In the genomic region with DNA sequence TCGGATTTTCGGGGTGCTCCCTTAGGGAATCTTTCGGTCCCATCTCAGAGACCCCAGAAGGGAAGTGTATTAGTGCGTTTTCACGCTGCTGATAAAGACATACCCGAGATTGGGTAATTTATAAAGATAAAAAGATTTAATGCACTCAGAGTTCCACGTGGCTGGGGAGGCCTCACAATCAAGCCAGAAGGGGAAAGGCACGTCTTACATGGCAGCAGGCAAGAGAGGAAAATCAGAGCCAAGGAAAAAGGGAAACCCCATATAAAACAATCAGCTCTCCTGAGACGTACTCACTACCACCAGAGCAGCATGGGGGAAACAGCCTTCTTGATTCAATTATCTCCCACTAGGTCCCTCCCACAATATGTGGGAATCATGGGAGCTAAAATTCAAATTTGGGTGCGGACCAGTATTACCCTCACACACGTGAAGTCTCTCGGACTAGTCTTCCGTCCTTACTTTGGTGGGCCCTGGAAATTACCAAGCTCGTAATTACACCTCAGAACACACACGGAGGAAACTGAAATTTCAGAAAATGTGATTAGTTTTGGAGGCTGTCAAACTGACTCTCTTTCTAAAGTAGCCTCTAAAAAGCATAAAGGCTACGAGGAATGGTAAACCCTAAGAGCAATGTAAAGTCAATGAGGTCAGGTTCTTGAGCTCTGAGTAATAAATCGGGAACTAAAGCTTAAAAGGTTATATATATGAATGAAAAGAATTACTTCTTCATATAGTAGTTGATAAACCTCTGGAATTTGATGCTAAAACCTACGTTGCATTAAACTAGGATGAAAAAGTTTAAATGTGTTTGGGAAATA, we compare ENCODE assay signal across 8 cellular contexts. TPM values are rescaled to one million over a fixed set of nuclear protein-coding genes. Genes with fewer than 3 reads are reported as not detected.
DNase-seq lines count a peak whose midpoint lies in the region; ATAC-seq, FAIRE-seq and TF ChIP-seq lines count a peak whose summit lies in the region.

No MANE protein-coding gene starts in this region.

- peak overlapping the region; percentile 26 for H3K9ac ChIP-seq in keratinocyte (ENCODE audit: control insufficient read depth, extremely low read depth, insufficient read depth, low read length)

- dilution Hi-C loops in keratinocyte (cut with MboI; ENCODE audit: extremely low pct_ligation_motif_present, low sequenced_read_pairs): no loop called here

- TF ChIP-seq RAD21 in A549 (conservative IDR thresholded peaks at IDR 0.05 in 1 of 2, IDR thresholded peaks at IDR 0.05 in 1 of 2): no peak

- H3K36me3 Mint-ChIP-seq in activated CD4-positive, alpha-beta memory T cell treated with anti-CD3 and anti-CD28 coated beads for 36 hours: peaks cover 48% of the 10 kb centered on the region

- H3K27me3 ChIP-seq in keratinocyte (ENCODE audit: control insufficient read depth, extremely low read depth, insufficient read depth, low read length) (no peaks in the 10 kb centered on the region), tibial nerve (no peaks in the 10 kb centered on the region)

- H3K9me3 Mint-ChIP-seq in activated CD4-positive, alpha-beta memory T cell treated with anti-CD3 and anti-CD28 coated beads for 36 hours: peaks cover 8% of the 10 kb centered on the region

- H3K36me3 ChIP-seq in keratinocyte (ENCODE audit: control insufficient read depth in 2 of 2, extremely low read depth in 1 of 2, insufficient read depth in 2 of 2, low read length in 2 of 2): no peaks in the 10 kb centered on the region
- no peaks in the 10 kb centered on the region for H3K36me3 ChIP-seq in tibial nerve

- H4K20me1 ChIP-seq in keratinocyte (ENCODE audit: control insufficient read depth, extremely low read depth, insufficient read depth, low read length): peaks cover 3% of the 10 kb centered on the region

- H3K27me3 Mint-ChIP-seq in activated CD4-positive, alpha-beta memory T cell treated with anti-CD3 and anti-CD28 coated beads for 36 hours: no peaks in the 10 kb centered on the region

- peaks cover 30% of the 10 kb centered on the region; the same call in 2 of the 3 replicates for H3K4me1 ChIP-seq in A549
- peaks cover 10% of the 10 kb centered on the region for H3K4me1 ChIP-seq in keratinocyte (ENCODE audit: control insufficient read depth, extremely low read depth, insufficient read depth, low read length)
- peaks cover 0 to 30% (median 20%) of the 10 kb centered on the region in 4 donors for H3K4me1 ChIP-seq in tibial nerve

- POLR2A ChIA-PET in A549 (lab: Yijun Ruan, JAX): interaction anchor here (0.6 to 2.5 kb wide), 17 partner anchors 9 to 249 kb away, joined by 3 to 12 read pairs (median 6); a partner anchor contains a TSS
- POLR2A ChIA-PET in activated CD4-positive, alpha-beta memory T cell treated with anti-CD3 and anti-CD28 coated beads for 36 hours (lab: Charles Lee): interaction anchor here (0.7 to 3.1 kb wide), 7 partner anchors 9 to 249 kb away, joined by 3 to 18 read pairs (median 7); a partner anchor contains a TSS

- ATAC-seq in A549 (peak in 1 of 2 experiments; percentile 6; a peak in 3 of 6 replicates), GM21528 (IDR thresholded peaks at IDR 0.05; ENCODE audit: low FRiP score, unreplicated experiment) (peak; percentile 1)

- CTCF ChIA-PET in A549 (lab: Yijun Ruan, JAX): interaction anchor here (1.1 to 3.6 kb wide), 8 partner anchors 9 to 236 kb away, joined by 3 to 16 read pairs (median 6); no protein-coding TSS in a partner anchor
- CTCF ChIA-PET in activated CD4-positive, alpha-beta memory T cell treated with anti-CD3 and anti-CD28 coated beads for 36 hours (lab: Charles Lee): interaction anchor here (0.6 to 1.1 kb wide), 5 partner anchors 10 to 282 kb away, joined by 3 to 5 read pairs (median 3); no protein-coding TSS in a partner anchor

- H2AFZ ChIP-seq in keratinocyte (ENCODE audit: control insufficient read depth, low read length): peak overlapping the region; percentile 83

- H3K27ac Mint-ChIP-seq in activated CD4-positive, alpha-beta memory T cell treated with anti-CD3 and anti-CD28 coated beads for 36 hours: peak overlapping the region; percentile 98

- no peak for FAIRE-seq in A549 (lab: Jason Lieb, UNC)
- no peak for FAIRE-seq in keratinocyte (lab: Jason Lieb, UNC)

- H3K4me3 Mint-ChIP-seq in activated CD4-positive, alpha-beta memory T cell treated with anti-CD3 and anti-CD28 coated beads for 36 hours: peak overlapping the region; percentile 96

- TF ChIP-seq EP300 in A549 (IDR thresholded peaks at IDR 0.05): no peak
- TF ChIP-seq EP300 in tibial nerve (IDR thresholded peaks at IDR 0.05): no peak

- DNase-seq in A549 (ENCODE audit: low read depth in 1 of 2, low spot score in 1 of 2) (no peak), keratinocyte (ENCODE audit: low read depth, low spot score) (no peak), tibial nerve (ENCODE audit: low spot score in 2 of 2) (no peak), NCI-H2107 treated with DMSO at 0.1 percent for 48 hours (lab: John Stamatoyannopoulos, UW; ENCODE audit: unreplicated experiment) (no peak), activated gamma-delta T cell treated with Interleukin-2 at 50 U/mL for 16 hours (no peak)
- DNase-seq in activated CD4-positive, alpha-beta memory T cell treated with anti-CD3 and anti-CD28 coated beads for 36 hours: no peak
- no peak for DNase-seq in stimulated activated naive CD4-positive, alpha-beta T cell treated with Interleukin-2 at 50 U/mL for 16 hours (lab: John Stamatoyannopoulos, UW)

- H3K27ac ChIP-seq in A549: peak overlapping the region; percentile 63 to 82
- H3K27ac ChIP-seq in keratinocyte (ENCODE audit: control insufficient read depth, insufficient read depth, low read length): peak overlapping the region; percentile 23
- H3K27ac ChIP-seq in tibial nerve: peak overlapping the region in 3 of 4 donors; percentile 99 to 100 (median 100)

- H3K9me1 ChIP-seq in keratinocyte (ENCODE audit: control insufficient read depth, extremely low read depth, insufficient read depth, low read length): no peaks in the 10 kb centered on the region

- TF ChIP-seq CTCF in A549 (IDR thresholded peaks at IDR 0.05) (no peak), keratinocyte (optimal IDR thresholded peaks at IDR 0.05 in 1 of 3, IDR thresholded peaks at IDR 0.05 in 1 of 3, conservative IDR thresholded peaks at IDR 0.05 in 1 of 3; ENCODE audit: extremely low read depth in 1 of 3, insufficient read depth in 2 of 3, low read length in 3 of 3) (no peak), tibial nerve (IDR thresholded peaks at IDR 0.05) (no peak)

- intact Hi-C loops in activated CD4-positive, alpha-beta memory T cell treated with anti-CD3 and anti-CD28 coated beads for 36 hours (cut with micrococcal nuclease): loop anchor here (2.0 kb wide), 1 partner anchor 56 kb away; no protein-coding TSS in a partner anchor

- 52% methylated on average over 18 of the region's 18 CpGs for WGBS in A549 (ENCODE audit: missing lambda C conversion rate)
- 54 to 56% methylated on average over 18 of the region's 18 CpGs for WGBS in tibial nerve, 2 donors

- peaks cover 31% of the 10 kb centered on the region for H3K4me1 Mint-ChIP-seq in activated CD4-positive, alpha-beta memory T cell treated with anti-CD3 and anti-CD28 coated beads for 36 hours (ENCODE audit: low read depth)

- H3K9me3 ChIP-seq in A549 (peaks cover 9% of the 10 kb centered on the region; the same call in 1 of the 3 replicates), keratinocyte (ENCODE audit: control insufficient read depth, low read depth, low read length) (no peaks in the 10 kb centered on the region), tibial nerve (peaks cover 0 to 17% (median 0%) of the 10 kb centered on the region in 4 donors)

- H3K79me2 ChIP-seq in keratinocyte (ENCODE audit: control insufficient read depth, insufficient read depth, low read length): peaks cover 38% of the 10 kb centered on the region

- H3K4me3 ChIP-seq in A549 (peak overlapping the region; percentile 33; the same call in 2 of the 3 replicates), keratinocyte (ENCODE audit: control insufficient read depth in 2 of 3, extremely low read depth in 1 of 3, insufficient read depth in 2 of 3, low read depth in 1 of 3, low read length in 3 of 3) (peak overlapping the region in 2 of 3 experiments; percentile 16 to 41), tibial nerve (peak overlapping the region in 2 of 4 donors; percentile 92 to 96)

- peak overlapping the region; percentile 60 for H3K4me2 ChIP-seq in A549
- H3K4me2 ChIP-seq in keratinocyte (ENCODE audit: control insufficient read depth, extremely low read depth, insufficient read depth, low read depth, low read length): peak overlapping the region; percentile 60

- TF ChIP-seq POLR2A in A549 (IDR thresholded peaks at IDR 0.05; ENCODE audit: low read length) (no peak), tibial nerve (IDR thresholded peaks at IDR 0.05) (no peak)

RNA-seq across cellular contexts. Expression of a gene that starts 0.7 kb away (rescaled TPM):
- polyA plus RNA-seq in A549 (2011; rRNA removed): 7.9 and 8.4 TPM in 2 replicates
- polyA plus RNA-seq in A549 (2012; cell fraction: cytosol; rRNA removed): 1.3 and 1.8 TPM in 2 replicates
- polyA plus RNA-seq in A549 (2012; cell fraction: nucleus; rRNA removed): 1.0 and 1.7 TPM in 2 replicates
- 5.6 to 6.8 TPM (median 6.3 TPM) in 3 replicates for polyA plus RNA-seq in A549 (2017; fragmentation: RNase III; extraction: RNeasy Plus Mini Kit Qiagen cat#74134 plus additional on column Dnase treatment)
- polyA minus RNA-seq in A549 (2011; rRNA and poly(A)+ RNA removed): 7.7 and 7.9 TPM in 2 replicates
- 10 to 100 TPM; 12.2 to 12.5 TPM for total RNA-seq in activated CD4-positive, alpha-beta memory T cell treated with anti-CD3 and anti-CD28 coated beads for 36 hours
- 9.5 to 11.9 TPM (median 9.8 TPM) in 3 replicates for polyA plus RNA-seq in keratinocyte
- polyA plus RNA-seq in keratinocyte (2011; ENCODE audit: low read depth): 14.3 TPM
- polyA plus RNA-seq in keratinocyte (2011; cell fraction: cytosol; rRNA removed): 4.5 and 10.8 TPM in 2 replicates
- polyA plus RNA-seq in keratinocyte (2011; cell fraction: nucleus; rRNA removed): 10.9 and 15.3 TPM in 2 replicates
- polyA plus RNA-seq in keratinocyte (2012; ENCODE audit: low replicate concordance): 9.0 and 15.6 TPM in 2 replicates
- 5.2 to 22.2 TPM (median 14.7 TPM) in 3 replicates for polyA minus RNA-seq in keratinocyte
- 10.4 TPM for polyA minus RNA-seq in keratinocyte (2011; cell fraction: cytosol; rRNA and poly(A)+ RNA removed)
- 13.4 and 24.6 TPM in 2 replicates for polyA minus RNA-seq in keratinocyte (2011; cell fraction: nucleus; rRNA and poly(A)+ RNA removed)
- total RNA-seq in tibial nerve: 10 to 100 TPM; 16.9 to 24.5 (median 20.3) TPM

RNA-seq across cellular contexts. Expression of a gene that starts 57.0 kb away (rescaled TPM):
- polyA plus RNA-seq in A549 (2011; rRNA removed) (0.07 and 0.34 TPM in 2 replicates), A549 (2017; fragmentation: RNase III; extraction: RNeasy Plus Mini Kit Qiagen cat#74134 plus additional on column Dnase treatment) (0.37 to 0.77 TPM (median 0.49 TPM) in 3 replicates), keratinocyte (0.06 TPM in 1 of 3 replicates, not detected in the others)
- 0.03 and 0.08 TPM in 2 replicates for polyA plus RNA-seq in A549 (2012; cell fraction: cytosol; rRNA removed)
- polyA plus RNA-seq in A549 (2012; cell fraction: nucleus; rRNA removed): 0.06 TPM in 1 of 2 replicates, not detected in the other
- polyA minus RNA-seq in A549 (2011; rRNA and poly(A)+ RNA removed): not detected in 2 replicates
- total RNA-seq in activated CD4-positive, alpha-beta memory T cell treated with anti-CD3 and anti-CD28 coated beads for 36 hours: 1 to 10 TPM in 1 of 2 experiments, under 1 TPM in 1; 0.40 to 2.0 TPM
- polyA plus RNA-seq in keratinocyte (2011; ENCODE audit: low read depth): not detected
- polyA plus RNA-seq in keratinocyte (2011; cell fraction: cytosol; rRNA removed): not detected in 2 replicates
- polyA plus RNA-seq in keratinocyte (2011; cell fraction: nucleus; rRNA removed): not detected in 2 replicates
- 0.21 and 0.23 TPM in 2 replicates for polyA plus RNA-seq in keratinocyte (2012; ENCODE audit: low replicate concordance)
- not detected in 3 replicates for polyA minus RNA-seq in keratinocyte
- polyA minus RNA-seq in keratinocyte (2011; cell fraction: cytosol; rRNA and poly(A)+ RNA removed): not detected
- 0.42 and 1.2 TPM in 2 replicates for polyA minus RNA-seq in keratinocyte (2011; cell fraction: nucleus; rRNA and poly(A)+ RNA removed)
- total RNA-seq in tibial nerve: 1 to 10 TPM; 1.0 to 2.8 (median 1.8) TPM

Comparison
In these comparisons a context has a peak if more than half of its experiments do, and no peak if none do; other contexts are left out.
1. H3K27ac ChIP-seq: peak in every context shown above with its lines; median percentile 100 in tibial nerve; 72 in A549; 23 in keratinocyte.